Comparison of ENCODE assay signal across 8 cellular contexts in genomic region chr9:62915661-62916060, GRCh38.
A peak's percentile ranks its signal among the peaks of the same experiment; 100 is the strongest.
DNase-seq lines count a peak whose midpoint lies in the region; ATAC-seq and TF ChIP-seq lines count a peak whose summit lies in the region.
"Not testable (repeated sequence)": the region's sequence is repeated elsewhere in the genome, so short reads cannot be mapped to it uniquely, and the experiment has no call there.

No MANE protein-coding gene starts in this region.

- POLR2A ChIA-PET in AG04450 (lab: Yijun Ruan, JAX); activated CD8-positive, alpha-beta T cell treated with anti-CD3 and anti-CD28 coated beads, Interleukin-2, amount 10 ng/mL, durations not matched to agents 7 days and 5 days (lab: Charles Lee): not testable (repeated sequence)

- not testable (repeated sequence) for DNase-seq in AG04450 (ENCODE audit: low read depth, low spot score); activated CD8-positive, alpha-beta T cell treated with anti-CD3 and anti-CD28 coated beads, Interleukin-2, amount 10 ng/mL, durations not matched to agents 7 days and 5 days; Right ventricle myocardium inferior (ENCODE audit: missing footprints); natural killer cell

- H3K4me1 Mint-ChIP-seq in activated CD8-positive, alpha-beta T cell treated with anti-CD3 and anti-CD28 coated beads, Interleukin-2, amount 10 ng/mL, durations not matched to agents 7 days and 5 days (ENCODE audit: low read depth); natural killer cell: not testable (repeated sequence)

- peak; percentile 99 for ATAC-seq in GM18909 (IDR thresholded peaks at IDR 0.05; ENCODE audit: poor library complexity, unreplicated experiment)
- peak; percentile 99 for ATAC-seq in GM21528 (IDR thresholded peaks at IDR 0.05; ENCODE audit: low FRiP score, unreplicated experiment)
- ATAC-seq in HG02938 (IDR thresholded peaks at IDR 0.05; ENCODE audit: unreplicated experiment), result peak; percentile 99
- peak; percentile 100 for ATAC-seq in HG03442 (IDR thresholded peaks at IDR 0.05; ENCODE audit: unreplicated experiment)
- ATAC-seq in activated CD8-positive, alpha-beta T cell treated with anti-CD3 and anti-CD28 coated beads, Interleukin-2, amount 10 ng/mL, durations not matched to agents 7 days and 5 days, result peak; percentile 100
- peak; percentile 100 for ATAC-seq in Right ventricle myocardium inferior
- ATAC-seq in natural killer cell, result peak; percentile 99 to 100 (median 100)

- CTCF ChIA-PET in AG04450 (lab: Charles Lee); activated CD8-positive, alpha-beta T cell treated with anti-CD3 and anti-CD28 coated beads, Interleukin-2, amount 10 ng/mL, durations not matched to agents 7 days and 5 days (lab: Charles Lee): not testable (repeated sequence)

- intact Hi-C loops in Right ventricle myocardium inferior (cut with DNase I); natural killer cell (cut with micrococcal nuclease): not testable (repeated sequence)

- TF ChIP-seq CTCF in AG04450 (IDR thresholded peaks at IDR 0.05; ENCODE audit: low read depth, low read length); natural killer cell (IDR thresholded peaks at IDR 0.05): not testable (repeated sequence)

- not testable (repeated sequence) for H3K4me3 Mint-ChIP-seq in activated CD8-positive, alpha-beta T cell treated with anti-CD3 and anti-CD28 coated beads, Interleukin-2, amount 10 ng/mL, durations not matched to agents 7 days and 5 days; natural killer cell

- H3K27ac Mint-ChIP-seq in activated CD8-positive, alpha-beta T cell treated with anti-CD3 and anti-CD28 coated beads, Interleukin-2, amount 10 ng/mL, durations not matched to agents 7 days and 5 days; natural killer cell: not testable (repeated sequence)

- H3K27me3 ChIP-seq in AG04450 (ENCODE audit: control insufficient read depth, insufficient read depth, low read length), result not testable (repeated sequence)

- H3K27ac ChIP-seq in AG04450 (ENCODE audit: low read depth, low read length), result not testable (repeated sequence)

- H3K27me3 Mint-ChIP-seq in activated CD8-positive, alpha-beta T cell treated with anti-CD3 and anti-CD28 coated beads, Interleukin-2, amount 10 ng/mL, durations not matched to agents 7 days and 5 days (ENCODE audit: low read depth); natural killer cell (ENCODE audit: low read depth in 2 of 2): not testable (repeated sequence)

- not testable (repeated sequence) for H3K36me3 Mint-ChIP-seq in activated CD8-positive, alpha-beta T cell treated with anti-CD3 and anti-CD28 coated beads, Interleukin-2, amount 10 ng/mL, durations not matched to agents 7 days and 5 days (ENCODE audit: low read depth); natural killer cell

- not testable (repeated sequence) for H3K9me3 ChIP-seq in AG04450 (ENCODE audit: control insufficient read depth, insufficient read depth, low read length)

- peak overlapping the region; percentile 35; the same call in 1 of the 2 replicates for H3K4me3 ChIP-seq in AG04450 (ENCODE audit: low read depth, low read length)

- H3K9me3 Mint-ChIP-seq in activated CD8-positive, alpha-beta T cell treated with anti-CD3 and anti-CD28 coated beads, Interleukin-2, amount 10 ng/mL, durations not matched to agents 7 days and 5 days (ENCODE audit: insufficient read depth); natural killer cell: not testable (repeated sequence)
